Comparison of ENCODE assay signal across 11 cellular contexts in the genomic region with DNA sequence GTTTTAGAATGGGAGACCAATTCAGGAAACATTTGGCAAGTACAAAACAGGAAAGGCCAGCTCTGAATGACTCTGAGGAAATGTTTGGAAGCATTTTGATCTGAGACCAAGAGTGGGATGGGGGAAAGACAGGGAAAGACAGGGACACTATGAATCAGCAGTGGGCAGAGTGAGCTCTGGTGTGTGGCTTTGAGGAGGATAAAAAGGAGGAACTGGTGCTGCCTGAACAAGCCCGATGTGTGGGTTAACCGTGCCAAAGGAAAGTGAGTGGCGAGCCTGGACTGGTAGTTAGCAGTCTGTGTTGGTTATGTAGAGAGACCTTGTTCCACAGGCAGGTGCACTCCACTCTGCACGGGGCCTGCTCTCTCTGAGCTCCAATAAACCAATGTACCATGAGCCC. TPM values are rescaled to one million over a fixed set of nuclear protein-coding genes. Genes with fewer than 3 reads are reported as not detected.
DNase-seq lines count a peak whose midpoint lies in the region; ATAC-seq and TF ChIP-seq lines count a peak whose summit lies in the region.
"Had no signal": no experiment of that assay in that cellular context is flagged by ENCODE, and none has a peak within 500 bp of the region (broad histone marks: within the 10 kb centered on the region; RNA-seq: fewer than 3 reads in every experiment).

No MANE protein-coding gene starts in this region.

- no peaks in the 10 kb centered on the region for H3K27me3 ChIP-seq in dorsolateral prefrontal cortex
- H3K27me3 ChIP-seq in esophagus muscularis mucosa: no peaks in the 10 kb centered on the region

- peak; percentile 36 to 37 for ATAC-seq in stimulated activated naive B cell treated with anti-CD40 and anti-IgM and Interleukin-4, amounts not matched to agents 10 μg/mL and 1 μg/mL and 100 μg/mL, for 72 hours (replicated peaks)
- ATAC-seq in HG03571 (IDR thresholded peaks at IDR 0.05; ENCODE audit: unreplicated experiment) (no peak), HG03439 (IDR thresholded peaks at IDR 0.05; ENCODE audit: unreplicated experiment) (no peak)

- 59% methylated on average over 4 of the region's 4 CpGs for whole genome bisulfite sequencing in esophagus muscularis mucosa

- H3K27ac ChIP-seq in dorsolateral prefrontal cortex (peak overlapping the region in 51 of 59 donors; percentile 2 to 100 (median 52)), esophagus muscularis mucosa (replicated peaks in 1 of 4) (no peak overlapping the region)

- H3K4me3 ChIP-seq in dorsolateral prefrontal cortex: peak overlapping the region in 5 of 59 donors; percentile 3 to 31 (median 11)
- no peak overlapping the region for H3K4me3 ChIP-seq in esophagus muscularis mucosa
- H3K4me3 ChIP-seq: HAP-1, lung had no signal

- intact Hi-C loops in dorsolateral prefrontal cortex (cut with DNase I) (loop anchor here in 1 of 2 donors (5.0 kb wide), 1 partner anchor 54 kb away; no protein-coding TSS in a partner anchor), esophagus muscularis mucosa (cut with DNase I) (no loop called here)

- H3K36me3 Mint-ChIP-seq in stimulated activated naive B cell treated with anti-CD40 and anti-IgM and Interleukin-4, amounts not matched to agents 10 μg/mL and 1 μg/mL and 100 μg/mL, for 72 hours: peaks cover 3 to 6% of the 10 kb centered on the region in 2 donors

- DNase-seq in SIG-M5 treated with dmso at 0.1 percent for 504 hours (lab: John Stamatoyannopoulos, UW; ENCODE audit: unreplicated experiment) (peak; percentile 28), SIG-M5 (lab: John Stamatoyannopoulos, UW) (no peak), NCI-H2196 treated with DMSO at 0.1 percent for 48 hours (lab: John Stamatoyannopoulos, UW; ENCODE audit: unreplicated experiment) (peak; percentile 23), dorsolateral prefrontal cortex (peak in 1 of 10 donors; percentile 23), esophagus muscularis mucosa (ENCODE audit: extremely low spot score) (no peak)
- DNase-seq in stimulated activated naive B cell treated with anti-CD40 and anti-IgM and Interleukin-4, amounts not matched to agents 10 μg/mL and 1 μg/mL and 100 μg/mL, for 72 hours: no peak
- DNase-seq: RPMI8226 had no signal

- peaks cover 25 to 80% (median 76%) of the 10 kb centered on the region in 4 donors for H3K4me1 ChIP-seq in esophagus muscularis mucosa

- H3K4me1 Mint-ChIP-seq in stimulated activated naive B cell treated with anti-CD40 and anti-IgM and Interleukin-4, amounts not matched to agents 10 μg/mL and 1 μg/mL and 100 μg/mL, for 72 hours: peaks cover 27 to 42% of the 10 kb centered on the region in 2 donors

- no peaks in the 10 kb centered on the region for H3K9me3 Mint-ChIP-seq in stimulated activated naive B cell treated with anti-CD40 and anti-IgM and Interleukin-4, amounts not matched to agents 10 μg/mL and 1 μg/mL and 100 μg/mL, for 72 hours

- no peaks in the 10 kb centered on the region for H3K9me3 ChIP-seq in esophagus muscularis mucosa
- H3K9me3 ChIP-seq: HAP-1 had no signal

- no peak for TF ChIP-seq CTCF in dorsolateral prefrontal cortex (IDR thresholded peaks at IDR 0.05 in 54 of 56, conservative IDR thresholded peaks at IDR 0.05 in 2 of 56; ENCODE audit: low read depth in 1 of 56, partially characterized antibody in 56 of 56)
- TF ChIP-seq CTCF in esophagus muscularis mucosa (IDR thresholded peaks at IDR 0.05): no peak

- H3K4me3 Mint-ChIP-seq in stimulated activated naive B cell treated with anti-CD40 and anti-IgM and Interleukin-4, amounts not matched to agents 10 μg/mL and 1 μg/mL and 100 μg/mL, for 72 hours: peak overlapping the region; percentile 11 to 40

- no peaks in the 10 kb centered on the region for H3K27me3 Mint-ChIP-seq in stimulated activated naive B cell treated with anti-CD40 and anti-IgM and Interleukin-4, amounts not matched to agents 10 μg/mL and 1 μg/mL and 100 μg/mL, for 72 hours

- no peaks in the 10 kb centered on the region for H3K36me3 ChIP-seq in esophagus muscularis mucosa
- H3K36me3 ChIP-seq: HAP-1 had no signal

- no peak for TF ChIP-seq POLR2A in esophagus muscularis mucosa (IDR thresholded peaks at IDR 0.05; ENCODE audit: low read depth)

- H3K27ac Mint-ChIP-seq in stimulated activated naive B cell treated with anti-CD40 and anti-IgM and Interleukin-4, amounts not matched to agents 10 μg/mL and 1 μg/mL and 100 μg/mL, for 72 hours: peak overlapping the region; percentile 42

- no peak for TF ChIP-seq EP300 in esophagus muscularis mucosa (IDR thresholded peaks at IDR 0.05)

RNA-seq across cellular contexts. Expression of gene MFSD6, which starts 5.3 kb away (rescaled TPM):
- total RNA-seq in dorsolateral prefrontal cortex (100 to 1,000 TPM in 107 of 120 experiments, 10 to 100 TPM in 13; 57.2 to 174 (median 137) TPM), esophagus muscularis mucosa (100 to 1,000 TPM; 145 to 180 (median 163) TPM)

Comparison
In these comparisons a context has a peak if more than half of its experiments do, and no peak if none do; other contexts are left out.
1. DNase-seq: peak in SIG-M5 treated with dmso at 0.1 percent for 504 hours (single experiment) and NCI-H2196 treated with DMSO at 0.1 percent for 48 hours (single experiment); none in SIG-M5 (single experiment), stimulated activated naive B cell treated with anti-CD40 and anti-IgM and Interleukin-4, amounts not matched to agents 10 μg/mL and 1 μg/mL and 100 μg/mL, for 72 hours (single experiment) and esophagus muscularis mucosa (single experiment).
2. H3K27ac ChIP-seq: peak in dorsolateral prefrontal cortex (51 of 59); none in esophagus muscularis mucosa (0 of 4).
3. ATAC-seq: peak in stimulated activated naive B cell treated with anti-CD40 and anti-IgM and Interleukin-4, amounts not matched to agents 10 μg/mL and 1 μg/mL and 100 μg/mL, for 72 hours (2 of 2); none in HG03571 (single experiment) and HG03439 (single experiment).